28 cellular contexts compared by ENCODE assay signal in the genomic region with DNA sequence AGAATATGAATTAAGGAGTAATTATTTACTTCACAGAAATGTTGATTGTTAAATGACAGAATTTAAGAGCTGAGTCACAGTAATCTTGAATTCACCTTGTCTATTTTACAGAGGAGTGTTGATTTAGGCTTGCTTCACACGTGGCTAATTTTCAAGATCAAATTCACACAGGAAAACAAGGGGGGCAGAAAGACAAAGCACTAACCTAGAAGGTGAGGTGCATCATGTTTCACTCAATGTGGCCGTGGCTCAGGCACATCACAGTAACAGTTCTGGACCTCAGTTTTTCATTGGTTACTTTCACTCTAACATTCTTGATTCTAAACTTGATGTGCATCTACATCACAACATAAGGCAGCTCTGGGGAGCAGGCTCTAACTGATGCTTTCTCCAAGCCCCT.
"Had no signal": no experiment of that assay in that cellular context is flagged by ENCODE, and none has a peak within 500 bp of the region (broad histone marks: within the 10 kb centered on the region; RNA-seq: fewer than 3 reads in every experiment).

No MANE protein-coding gene starts in this region.

- H3K4me3 Mint-ChIP-seq: activated B cell treated with CpG ODN at 0.5 μM for 24 hours; activated CD4-positive, alpha-beta T cell treated with anti-CD3 and anti-CD28 coated beads for 36 hours; activated T-cell treated with anti-CD3 and anti-CD28 coated beads, Interleukin-2, amount 50 U/mL, for 24 hours; activated T-helper 17 cell treated with anti-CD3 and anti-CD28 coated beads, Interleukin-2, amount 50 U/mL, for 72 hours; brain; dendritic cell treated with granulocyte-macrophage colony-stimulating factor and Interleukin-4, amounts not matched to agents 40 ng/mL and 50 ng/mL, for 4 days; nephron; stimulated activated naive CD8-positive, alpha-beta T cell treated with anti-CD3 and anti-CD28 coated beads, Interleukin-15, Interleukin-2, amounts not matched to agents 100 ng/mL and 50 ng/mL, for 24 hours had no signal

- H3K36me3 ChIP-seq: neutrophil, pancreas, tibial artery had no signal

- H3K4me1 Mint-ChIP-seq: nephron had no signal

- H3K36me3 Mint-ChIP-seq: brain had no signal

- H2AFZ ChIP-seq: hepatocyte had no signal

- H3K27me3 Mint-ChIP-seq: activated CD4-positive, alpha-beta T cell treated with anti-CD3 and anti-CD28 coated beads for 36 hours; activated T-cell treated with anti-CD3 and anti-CD28 coated beads, Interleukin-2, amount 50 U/mL, for 24 hours; activated T-helper 17 cell treated with anti-CD3 and anti-CD28 coated beads, Interleukin-2, amount 50 U/mL, for 72 hours; dendritic cell treated with granulocyte-macrophage colony-stimulating factor and Interleukin-4, amounts not matched to agents 40 ng/mL and 50 ng/mL, for 4 days; stimulated activated naive CD8-positive, alpha-beta T cell treated with anti-CD3 and anti-CD28 coated beads, Interleukin-15, Interleukin-2, amounts not matched to agents 100 ng/mL and 50 ng/mL, for 24 hours had no signal

- H3K79me2 ChIP-seq: hepatocyte had no signal

- H3K4me1 ChIP-seq: pancreas, psoas muscle, tibial artery had no signal

- H3K9me3 Mint-ChIP-seq: activated B cell treated with CpG ODN at 0.5 μM for 24 hours; activated naive CD4-positive, alpha-beta T cell treated with anti-CD3 and anti-CD28 coated beads, Interleukin-2, amount 50 U/mL, for 72 hours; activated T-helper 17 cell treated with anti-CD3 and anti-CD28 coated beads, Interleukin-2, amount 50 U/mL, for 72 hours; dendritic cell treated with granulocyte-macrophage colony-stimulating factor and Interleukin-4, amounts not matched to agents 40 ng/mL and 50 ng/mL, for 4 days; nephron had no signal

- H3K4me3 ChIP-seq: hepatocyte, pancreas, psoas muscle, tibial artery had no signal

- H3K27me3 ChIP-seq: neutrophil, pancreas, tibial artery had no signal

- H3K27ac ChIP-seq: hepatocyte, neutrophil, pancreas, psoas muscle, tibial artery had no signal

- ATAC-seq: activated CD4-positive, alpha-beta T cell treated with anti-CD3 and anti-CD28 coated beads for 36 hours; activated naive CD4-positive, alpha-beta T cell treated with anti-CD3 and anti-CD28 coated beads, Interleukin-2, amount 50 U/mL, for 72 hours; activated T-helper 17 cell treated with anti-CD3 and anti-CD28 coated beads, Interleukin-2, amount 50 U/mL, for 72 hours; left ventricle myocardium superior; pancreas; psoas muscle; right cardiac atrium had no signal

- DNase-seq: activated B cell treated with CpG ODN at 0.5 μM for 24 hours; activated CD4-positive, alpha-beta T cell treated with anti-CD3 and anti-CD28 coated beads for 36 hours; activated CD4-positive, alpha-beta T cell treated with anti-CD3 and anti-CD28 coated beads, Interleukin-2, amount 50 U/mL, for 4 hours; activated CD8-positive, alpha-beta memory T cell treated with anti-CD3 and anti-CD28 coated beads for 24 hours; activated CD8-positive, alpha-beta memory T cell treated with anti-CD3 and anti-CD28 coated beads, Interleukin-2, amount 50 U/mL, for 4 hours; activated T-cell treated with anti-CD3 and anti-CD28 coated beads, Interleukin-2, amount 50 U/mL, for 24 hours; aorta; caudate nucleus; effector CD4-positive, alpha-beta T cell; erythroblast; foreskin fibroblast; left ventricle myocardium superior; midbrain; pancreas; psoas muscle; right cardiac atrium; stimulated activated CD4-positive, alpha-beta T cell treated with anti-CD3 and anti-CD28 coated beads, Interleukin-4, amount 100 ng/mL, for 24 hours; substantia nigra; T1000; tibial artery had no signal

- H3K27ac Mint-ChIP-seq: activated B cell treated with CpG ODN at 0.5 μM for 24 hours; activated CD4-positive, alpha-beta T cell treated with anti-CD3 and anti-CD28 coated beads for 36 hours; activated naive CD4-positive, alpha-beta T cell treated with anti-CD3 and anti-CD28 coated beads, Interleukin-2, amount 50 U/mL, for 72 hours; activated T-cell treated with anti-CD3 and anti-CD28 coated beads, Interleukin-2, amount 50 U/mL, for 24 hours; activated T-helper 17 cell treated with anti-CD3 and anti-CD28 coated beads, Interleukin-2, amount 50 U/mL, for 72 hours; brain; dendritic cell treated with granulocyte-macrophage colony-stimulating factor and Interleukin-4, amounts not matched to agents 40 ng/mL and 50 ng/mL, for 4 days; nephron; stimulated activated naive CD8-positive, alpha-beta T cell treated with anti-CD3 and anti-CD28 coated beads, Interleukin-15, Interleukin-2, amounts not matched to agents 100 ng/mL and 50 ng/mL, for 24 hours had no signal

- H3K4me2 ChIP-seq: hepatocyte had no signal
